Comparison of ENCODE assay signal across 11 cellular contexts in genomic region chr10:97331304-97331703, GRCh38. TPM values are rescaled to one million over a fixed set of nuclear protein-coding genes. Genes with fewer than 3 reads are reported as not detected.
DNase-seq lines count a peak whose midpoint lies in the region; ATAC-seq, FAIRE-seq and TF ChIP-seq lines count a peak whose summit lies in the region.
"Had no signal": no experiment of that assay in that cellular context is flagged by ENCODE, and none has a peak within 500 bp of the region (broad histone marks: within the 10 kb centered on the region; RNA-seq: fewer than 3 reads in every experiment).

No MANE protein-coding gene starts in this region.

- FAIRE-seq in astrocyte (lab: Jason Lieb, UNC): no peak
- FAIRE-seq in D721Med (lab: Jason Lieb, UNC): no peak

- no peak overlapping the region for H3K4me2 ChIP-seq in astrocyte (ENCODE audit: low read length)

- peaks cover 82% of the 10 kb centered on the region for H3K4me1 ChIP-seq in left ventricle myocardium inferior
- H3K4me1 ChIP-seq in heart left ventricle: peaks cover 2 to 77% (median 30%) of the 10 kb centered on the region in 12 donors
- peaks cover 11% of the 10 kb centered on the region for H3K4me1 ChIP-seq in astrocyte (ENCODE audit: insufficient read depth, low read length)
- peaks cover 50% of the 10 kb centered on the region for H3K4me1 ChIP-seq in mucosa of stomach (ENCODE audit: control insufficient read depth, insufficient read depth, low read length)
- peaks cover 55% of the 10 kb centered on the region for H3K4me1 ChIP-seq in vagina

- no peak overlapping the region for H3K27ac Mint-ChIP-seq in astrocyte (ENCODE audit: unreplicated experiment)

- H3K27me3 Mint-ChIP-seq in astrocyte (ENCODE audit: low read depth, unreplicated experiment): no peaks in the 10 kb centered on the region

- TF ChIP-seq CTCF in left ventricle myocardium inferior (IDR thresholded peaks at IDR 0.05; ENCODE audit: borderline replicate concordance) (no peak), heart left ventricle (IDR thresholded peaks at IDR 0.05) (no peak), astrocyte (IDR thresholded peaks at IDR 0.05; ENCODE audit: insufficient read depth, low read depth, low read length) (no peak), vagina (IDR thresholded peaks at IDR 0.05) (no peak), D721Med (IDR thresholded peaks at IDR 0.05; ENCODE audit: insufficient read depth, missing control alignments) (no peak)

- DNase-seq in left ventricle myocardium inferior (no peak), heart left ventricle (no peak), astrocyte (ENCODE audit: low read depth) (no peak), vagina (ENCODE audit: extremely low spot score in 2 of 2) (no peak), D721Med (ENCODE audit: insufficient read length, low spot score) (no peak), Right ventricle myocardium inferior (ENCODE audit: missing footprints) (no peak)
- DNase-seq: cortex of kidney, KBM-7, SW 1271 had no signal

- H4K20me1 ChIP-seq in astrocyte (ENCODE audit: insufficient read depth, low read length): peaks cover 7% of the 10 kb centered on the region

- TF ChIP-seq POLR2A in heart left ventricle (IDR thresholded peaks at IDR 0.05): no peak
- TF ChIP-seq POLR2A in vagina (IDR thresholded peaks at IDR 0.05): no peak

- peaks cover 20% of the 10 kb centered on the region for H3K4me1 Mint-ChIP-seq in astrocyte (ENCODE audit: low read depth, unreplicated experiment)

- H3K36me3 Mint-ChIP-seq in astrocyte (ENCODE audit: low read depth, unreplicated experiment): peaks cover 9% of the 10 kb centered on the region

- H3K36me3 ChIP-seq in left ventricle myocardium inferior (peaks cover 9% of the 10 kb centered on the region), heart left ventricle (peaks cover 0 to 21% (median 15%) of the 10 kb centered on the region in 9 donors), astrocyte (ENCODE audit: insufficient read depth, low read length) (no peaks in the 10 kb centered on the region), mucosa of stomach (ENCODE audit: control insufficient read depth, insufficient read depth, low read length) (no peaks in the 10 kb centered on the region), vagina (no peaks in the 10 kb centered on the region)

- H2AFZ ChIP-seq in astrocyte (ENCODE audit: low read depth, low read length): no peak overlapping the region

- peak overlapping the region; percentile 92 for H3K4me3 Mint-ChIP-seq in astrocyte (ENCODE audit: unreplicated experiment)

- H3K9ac ChIP-seq in astrocyte (ENCODE audit: low read length): no peak overlapping the region
- H3K9ac ChIP-seq in mucosa of stomach (ENCODE audit: low read length): peak overlapping the region; percentile 91

- no peak for ATAC-seq in heart left ventricle
- ATAC-seq in GM21619 (IDR thresholded peaks at IDR 0.05; ENCODE audit: unreplicated experiment): no peak
- no peak for ATAC-seq in Right ventricle myocardium inferior

- 65 to 78% (median 72%) methylated on average over 5 of the region's 5 CpGs for WGBS in heart left ventricle, 4 donors

- H3K79me2 ChIP-seq in astrocyte (ENCODE audit: insufficient read depth, low read length): peaks cover 7% of the 10 kb centered on the region

- intact Hi-C loops in left ventricle myocardium inferior (cut with micrococcal nuclease) (loop anchor here (5.0 kb wide), 1 partner anchor 54 kb away; no protein-coding TSS in a partner anchor), heart left ventricle (cut with DNase I) (loop anchor here in 6 of 10 donors (5.0 kb wide), 3 partner anchors 39 to 54 kb away; partner anchors contain the start of gene ARHGAP19 (in 4 of the 6)), vagina (cut with DNase I) (loop anchor here (5.0 kb wide), 2 partner anchors 39 to 54 kb away; partner anchors contain the start of gene ARHGAP19), Right ventricle myocardium inferior (cut with DNase I) (no loop called here)

- H3K4me3 ChIP-seq in left ventricle myocardium inferior (peak overlapping the region; percentile 88), heart left ventricle (peak overlapping the region in 6 of 12 donors; percentile 68 to 97 (median 90)), astrocyte (ENCODE audit: insufficient read depth, low read depth, low read length) (no peak overlapping the region), mucosa of stomach (ENCODE audit: low read length) (peak overlapping the region; percentile 3), vagina (peak overlapping the region; percentile 75 to 79)

- H3K9me3 ChIP-seq in left ventricle myocardium inferior (replicated peaks) (no peaks in the 10 kb centered on the region), heart left ventricle (no peaks in the 10 kb centered on the region), astrocyte (ENCODE audit: insufficient read depth, low read depth, low read length) (no peaks in the 10 kb centered on the region), mucosa of stomach (ENCODE audit: control insufficient read depth, low read length) (no peaks in the 10 kb centered on the region), vagina (no peaks in the 10 kb centered on the region)

- H3K27me3 ChIP-seq in left ventricle myocardium inferior (ENCODE audit: low read depth) (no peaks in the 10 kb centered on the region), heart left ventricle (no peaks in the 10 kb centered on the region), astrocyte (ENCODE audit: insufficient read depth, low read length) (peaks cover 7% of the 10 kb centered on the region), mucosa of stomach (ENCODE audit: control insufficient read depth, insufficient read depth, low read length) (no peaks in the 10 kb centered on the region), vagina (no peaks in the 10 kb centered on the region)

- H3K9me3 Mint-ChIP-seq in astrocyte (ENCODE audit: unreplicated experiment): peaks cover 2% of the 10 kb centered on the region

- peak overlapping the region; percentile 97 for H3K27ac ChIP-seq in left ventricle myocardium inferior (replicated peaks)
- peak overlapping the region in 4 of 12 donors; percentile 26 to 97 (median 88) for H3K27ac ChIP-seq in heart left ventricle
- no peak overlapping the region for H3K27ac ChIP-seq in astrocyte (ENCODE audit: low read depth, low read length)
- no peak overlapping the region for H3K27ac ChIP-seq in vagina

RNA-seq across cellular contexts. Expression of gene FRAT2, which starts 3.2 kb away (rescaled TPM):
- total RNA-seq in left ventricle myocardium inferior (5.9 TPM), heart left ventricle (10 to 100 TPM in 1 of 9 donors, 1 to 10 TPM in 8; 4.4 to 12.4 (median 7.5) TPM), astrocyte (7.4 and 7.8 TPM in 2 replicates), vagina (8.6 TPM), Right ventricle myocardium inferior (9.1 TPM)
- 1 to 10 TPM; 3.4 to 4.6 TPM for polyA plus RNA-seq in heart left ventricle

RNA-seq across cellular contexts. Expression of gene FRAT1, which starts 12.2 kb away (rescaled TPM):
- total RNA-seq in left ventricle myocardium inferior (4.2 TPM), heart left ventricle (1 to 10 TPM; 2.0 to 5.2 (median 4.4) TPM), astrocyte (1.4 and 2.5 TPM in 2 replicates), vagina (4.4 TPM), Right ventricle myocardium inferior (5.4 TPM)
- 1 to 10 TPM; 1.1 to 2.0 TPM for polyA plus RNA-seq in heart left ventricle

RNA-seq across cellular contexts. Expression of gene ARHGAP19, which starts 38.9 kb away (rescaled TPM):
- total RNA-seq in left ventricle myocardium inferior: 4.2 TPM
- total RNA-seq in heart left ventricle: 1 to 10 TPM; 3.0 to 7.4 (median 4.1) TPM
- polyA plus RNA-seq in heart left ventricle: 1 to 10 TPM; 1.1 to 2.7 TPM
- total RNA-seq in astrocyte: 9.0 and 9.2 TPM in 2 replicates
- 3.9 TPM for total RNA-seq in vagina
- 5.6 TPM for total RNA-seq in Right ventricle myocardium inferior
